In the genomic region with DNA sequence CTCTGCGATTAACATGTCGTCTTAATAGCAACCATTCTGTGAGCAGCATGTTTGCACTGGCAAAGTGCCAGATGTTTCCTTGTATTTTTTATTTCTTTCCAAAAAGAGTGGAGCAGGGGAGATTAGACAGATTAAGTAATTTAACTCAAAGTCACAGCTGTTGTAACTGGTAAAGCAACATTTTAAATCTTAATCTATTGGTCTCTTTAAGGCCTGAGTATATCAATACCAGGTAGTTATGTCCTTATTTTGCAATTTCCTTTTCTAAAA, we compare ENCODE assay signal across 25 cellular contexts. TPM values are rescaled to one million over a fixed set of nuclear protein-coding genes. Genes with fewer than 3 reads are reported as not detected.
DNase-seq lines count a peak whose midpoint lies in the region; ATAC-seq, FAIRE-seq and TF ChIP-seq lines count a peak whose summit lies in the region.
"Had no signal": no experiment of that assay in that cellular context is flagged by ENCODE, and none has a peak within 500 bp of the region (broad histone marks: within the 10 kb centered on the region; RNA-seq: fewer than 3 reads in every experiment).

No MANE protein-coding gene starts in this region.

- no peak overlapping the region for H2BK15ac ChIP-seq in IMR-90 (ENCODE audit: low read depth, low read length)

- H3K56ac ChIP-seq in IMR-90 (ENCODE audit: extremely low read depth, insufficient read depth, low read length), result no peak overlapping the region

- TF ChIP-seq RAD21 in IMR-90 (IDR thresholded peaks at IDR 0.05; ENCODE audit: low read length), result no peak
- TF ChIP-seq RAD21 in K562 (CRISPR knock-in tag; conservative IDR thresholded peaks at IDR 0.05 in 1 of 2, IDR thresholded peaks at IDR 0.05 in 1 of 2), result no peak

- FAIRE-seq in K562 (lab: Jason Lieb, UNC), result no peak
- FAIRE-seq: HTR-8/SVneo, RCC 7860 had no signal

- H4K91ac ChIP-seq in IMR-90 (ENCODE audit: insufficient read depth, low read depth, low read length), result no peak overlapping the region

- CTCF ChIA-PET in IMR-90 (lab: Yijun Ruan, JAX), result interaction anchor here (0.6 to 0.9 kb wide), 2 partner anchors 57 to 327 kb away, joined by 3 to 4 read pairs; a partner anchor contains a TSS
- CTCF ChIA-PET in K562 (lab: Yijun Ruan, JAX; ENCODE audit: low intra/inter-chr PET ratio), result no interaction called here

- no peak for ATAC-seq in IMR-90 (ENCODE audit: low read depth)
- no peak for ATAC-seq in K562
- no peak for ATAC-seq in HG02870 (IDR thresholded peaks at IDR 0.05; ENCODE audit: unreplicated experiment)
- ATAC-seq: activated T-cell treated with anti-CD3 and anti-CD28 coated beads, Interleukin-2, amount 50 U/mL, for 4 hours; stimulated activated naive CD8-positive, alpha-beta T cell treated with anti-CD3 and anti-CD28 coated beads, Interleukin-15, Interleukin-2, amounts not matched to agents 100 U/mL and 50 U/mL, for 24 hours had no signal

- no peaks in the 10 kb centered on the region for H3K27me3 Mint-ChIP-seq in type B pancreatic cell

- H2AK9ac ChIP-seq in IMR-90 (replicated peaks; ENCODE audit: low read depth, low read length, poor library complexity), result no peak overlapping the region

- H3K9me3 ChIP-seq in IMR-90 (ENCODE audit: control insufficient read depth, insufficient read depth, low read length) (no peaks in the 10 kb centered on the region), K562 (replicated peaks; ENCODE audit: control insufficient read depth, insufficient read depth, low read depth, low read length) (no peaks in the 10 kb centered on the region)
- H3K9me3 ChIP-seq: SJCRH30 had no signal

- H3K79me1 ChIP-seq in IMR-90 (ENCODE audit: low read depth in 1 of 2, low read length in 2 of 2), result no peaks in the 10 kb centered on the region

- TF ChIP-seq POLR2A in IMR-90 (IDR thresholded peaks at IDR 0.05; ENCODE audit: low read depth, low read length) (no peak), K562 (conservative IDR thresholded peaks at IDR 0.05) (no peak)

- H2BK20ac ChIP-seq in IMR-90 (ENCODE audit: low read depth, low read length), result no peak overlapping the region

- 0 out of 2 replicates have a peak overlapping the region, but pooled peaks have one; percentile 8 for H3K14ac ChIP-seq in IMR-90 (replicated peaks; ENCODE audit: low read depth, low read length)

- H4K5ac ChIP-seq in IMR-90 (ENCODE audit: low read depth, low read length), result no peak overlapping the region

- no peak overlapping the region for H3K9ac ChIP-seq in IMR-90 (ENCODE audit: low read depth, low read length)
- no peak overlapping the region for H3K9ac ChIP-seq in K562 (ENCODE audit: insufficient read depth in 1 of 2, low read depth in 2 of 2, low read length in 2 of 2)

- POLR2A ChIA-PET in IMR-90 (lab: Charles Lee; ENCODE audit: unreplicated experiment), result no interaction called here
- POLR2A ChIA-PET in K562 (lab: Yijun Ruan, JAX), result no interaction called here

- no CpG with 5 or more reads among the region's 2 CpGs for WGBS in IMR-90 (ENCODE audit: extremely low coverage in 2 of 2, insufficient read length in 1 of 2), 2 experiments
- WGBS in K562 (ENCODE audit: insufficient coverage, low coverage, missing lambda C conversion rate), result 22% methylated on average over 2 of the region's 2 CpGs

- H3K4ac ChIP-seq in IMR-90 (ENCODE audit: low read depth, low read length), result no peak overlapping the region

- H3K9me1 ChIP-seq in IMR-90 (ENCODE audit: insufficient read depth, low read length) (no peaks in the 10 kb centered on the region), K562 (ENCODE audit: control insufficient read depth, insufficient read depth, low read length) (no peaks in the 10 kb centered on the region)

- H2AFZ ChIP-seq in IMR-90 (replicated peaks; ENCODE audit: low read length, poor library complexity) (no peak overlapping the region), K562 (ENCODE audit: low read depth, low read length) (no peak overlapping the region)

- H3K4me2 ChIP-seq in IMR-90 (ENCODE audit: low read depth, low read length) (no peak overlapping the region), K562 (ENCODE audit: insufficient read depth, low read length) (no peak overlapping the region)

- H3K18ac ChIP-seq in IMR-90 (ENCODE audit: low read depth, low read length), result no peak overlapping the region

- TF ChIP-seq CTCF in IMR-90 (conservative IDR thresholded peaks at IDR 0.05; ENCODE audit: low read depth, low read length), result no peak
- TF ChIP-seq CTCF in K562 (IDR thresholded peaks at IDR 0.05 in 2 of 3, conservative IDR thresholded peaks at IDR 0.05 in 1 of 3; ENCODE audit: insufficient read depth in 2 of 3, low read depth in 1 of 3, low read length in 3 of 3), result no peak
- TF ChIP-seq CTCF in type B pancreatic cell (conservative IDR thresholded peaks at IDR 0.05), result no peak

- in situ Hi-C loops in IMR-90 (cut with MboI; ENCODE audit: low sequenced_read_pairs) (no loop called here), K562 (cut with MboI) (no loop called here)

- dilution Hi-C loops in IMR-90 (cut with HindIII; ENCODE audit: low sequenced_read_pairs, unreplicated experiment), result no loop called here

- H4K20me1 ChIP-seq in IMR-90 (ENCODE audit: insufficient read depth, low read length) (no peaks in the 10 kb centered on the region), K562 (replicated peaks; ENCODE audit: control insufficient read depth, insufficient read depth, low read length) (no peaks in the 10 kb centered on the region)

- DNase-seq in DMS153 (lab: John Stamatoyannopoulos, UW), result peak; percentile 36
- no peak for DNase-seq in IMR-90
- DNase-seq in NCI-H446 treated with DMSO at 0.1 percent for 48 hours (lab: John Stamatoyannopoulos, UW), result peak; percentile 19
- no peak for DNase-seq in K562 (ENCODE audit: extremely low read depth in 1 of 4, low spot score in 3 of 4)
- DNase-seq in HK-2 (ENCODE audit: unreplicated experiment), result no peak
- no peak for DNase-seq in type B pancreatic cell (ENCODE audit: extremely low spot score, unreplicated experiment)
- DNase-seq: activated CD4-positive, alpha-beta T cell treated with anti-CD3 and anti-CD28 coated beads for 48 hours; activated naive CD4-positive, alpha-beta T cell; activated T-cell treated with anti-CD3 and anti-CD28 coated beads, Interleukin-2, amount 50 U/mL, for 4 hours; CD4-positive, alpha-beta T cell; DMS79; effector CD8-positive, alpha-beta T cell; erythroblast; GF-D8; GOT3; Kasumi-1; MV-4-11; SJCRH30; stimulated activated CD4-positive, alpha-beta T cell treated with anti-CD3 and anti-CD28 coated beads, Interleukin-15, amount 100 ng/mL, for 24 hours; stimulated activated naive CD8-positive, alpha-beta T cell treated with anti-CD3 and anti-CD28 coated beads, Interleukin-15, Interleukin-2, amounts not matched to agents 100 U/mL and 50 U/mL, for 24 hours had no signal

- H3K27ac Mint-ChIP-seq in type B pancreatic cell, result no peak overlapping the region
- H3K27ac Mint-ChIP-seq: brain; CD4-positive, alpha-beta T cell; T-helper 1 cell treated with Interleukin-12 subunit alpha and Interleukin-12 subunit beta and Interleukin-4 antibody, amounts not matched to agents 30 μg/mL and 1 μg/mL, for 36 hours had no signal

- H2BK5ac ChIP-seq in IMR-90 (ENCODE audit: low read depth, low read length, poor library complexity, severe bottlenecking), result no peak overlapping the region

- intact Hi-C loops in IMR-90 (cut with micrococcal nuclease), result no loop called here
- intact Hi-C loops in K562 (cut with micrococcal nuclease), result no loop called here

- no peaks in the 10 kb centered on the region for H3K79me2 ChIP-seq in K562 (ENCODE audit: control insufficient read depth, insufficient read depth, low read length)

- H3K36me3 Mint-ChIP-seq in type B pancreatic cell, result no peaks in the 10 kb centered on the region
- H3K36me3 Mint-ChIP-seq: brain had no signal

- peaks cover 4% of the 10 kb centered on the region for H3K9me3 Mint-ChIP-seq in type B pancreatic cell
- H3K9me3 Mint-ChIP-seq: activated T-cell treated with anti-CD3 and anti-CD28 coated beads, Interleukin-2, amount 50 U/mL, for 4 hours; CD4-positive, alpha-beta T cell; T-helper 1 cell treated with Interleukin-12 subunit alpha and Interleukin-12 subunit beta and Interleukin-4 antibody, amounts not matched to agents 30 μg/mL and 1 μg/mL, for 36 hours had no signal

- H3K27ac ChIP-seq in IMR-90 (ENCODE audit: insufficient read depth, low read length) (no peak overlapping the region), K562 (ENCODE audit: extremely low read depth, low read depth, low read length) (no peak overlapping the region)
- H3K27ac ChIP-seq: SJCRH30 had no signal

- H3K4me1 Mint-ChIP-seq in type B pancreatic cell (ENCODE audit: unreplicated experiment), result peaks cover 11% of the 10 kb centered on the region

- H3K36me3 ChIP-seq in IMR-90 (ENCODE audit: control insufficient read depth, insufficient read depth, low read length) (no peaks in the 10 kb centered on the region), K562 (ENCODE audit: control insufficient read depth, insufficient read depth, low read length) (0 out of 3 replicates have a peak, but pooled peaks cover 2% of the 10 kb centered on the region)
- H3K36me3 ChIP-seq: SJCRH30 had no signal

- TF ChIP-seq EP300 in K562 (IDR thresholded peaks at IDR 0.05; ENCODE audit: low read length), result no peak

- H2BK120ac ChIP-seq in IMR-90 (ENCODE audit: low read depth, low read length), result no peak overlapping the region

- H3K27me3 ChIP-seq in IMR-90 (ENCODE audit: control insufficient read depth, insufficient read depth, low read length) (peaks cover 8% of the 10 kb centered on the region), K562 (ENCODE audit: control insufficient read depth in 2 of 2, insufficient read depth in 2 of 2, low read length in 2 of 2) (no peaks in the 10 kb centered on the region)
- H3K27me3 ChIP-seq: SJCRH30 had no signal

- H3K4me1 ChIP-seq in IMR-90 (ENCODE audit: control insufficient read depth, insufficient read depth, low read length) (no peaks in the 10 kb centered on the region), K562 (replicated peaks in 1 of 2; ENCODE audit: control insufficient read depth in 2 of 2, insufficient read depth in 2 of 2, low read length in 2 of 2) (no peaks in the 10 kb centered on the region)
- H3K4me1 ChIP-seq: SJCRH30 had no signal

- H2AK5ac ChIP-seq in IMR-90 (ENCODE audit: low read depth, low read length), result no peak overlapping the region

- H4K8ac ChIP-seq in IMR-90 (ENCODE audit: low read depth in 2 of 2, low read length in 2 of 2), result no peak overlapping the region

- H3K4me3 Mint-ChIP-seq in type B pancreatic cell, result no peak overlapping the region
- H3K4me3 Mint-ChIP-seq: activated T-cell treated with anti-CD3 and anti-CD28 coated beads, Interleukin-2, amount 50 U/mL, for 4 hours; brain; CD4-positive, alpha-beta T cell; T-helper 1 cell treated with Interleukin-12 subunit alpha and Interleukin-12 subunit beta and Interleukin-4 antibody, amounts not matched to agents 30 μg/mL and 1 μg/mL, for 36 hours had no signal

- H3K23ac ChIP-seq in IMR-90 (ENCODE audit: low read depth, low read length), result no peak overlapping the region

- H3K4me3 ChIP-seq in IMR-90 (ENCODE audit: insufficient read depth, low read depth, low read length) (no peak overlapping the region), K562 (no peak overlapping the region)
- H3K4me3 ChIP-seq: SJCRH30 had no signal

- BruUV-seq in IMR-90 (replicated peaks; lab: Mats Ljungman, UMichigan) (no TSS peak), K562 (replicated peaks; lab: Mats Ljungman, UMichigan) (no TSS peak)

RNA-seq across cellular contexts. Expression of a gene that starts 56.9 kb away (rescaled TPM):
- 22.4 and 48.0 TPM in 2 replicates for total RNA-seq in IMR-90 (2012; rRNA removed)
- polyA plus RNA-seq in IMR-90 (2012; rRNA removed), result 7.9 and 13.7 TPM in 2 replicates
- 2.2 TPM in 2 replicates for polyA plus RNA-seq in IMR-90 (2012; cell fraction: cytosol; rRNA removed)
- 1.4 and 4.4 TPM in 2 replicates for polyA plus RNA-seq in IMR-90 (2012; cell fraction: nucleus; rRNA removed; ENCODE audit: low replicate concordance)
- total RNA-seq in K562 (2011; cell fraction: chromatin; rRNA removed; ENCODE audit: low replicate concordance), result 106 and 313 TPM in 2 replicates
- total RNA-seq in K562 (2011; cell fraction: nucleolus; rRNA removed), result 71.9 and 88.4 TPM in 2 replicates
- 146 and 153 TPM in 2 replicates for total RNA-seq in K562 (2011; cell fraction: nucleoplasm; rRNA removed)
- total RNA-seq in K562 (2014; rRNA removed), result 96.3 and 118 TPM in 2 replicates
- 226 and 276 TPM in 2 replicates for total RNA-seq in K562 (2014; rRNA removed; fragmentation: Illumina TruSeq; extraction: Trizol)
- total RNA-seq in K562 (2015; rRNA removed; fragmentation: Illumina TruSeq; extraction: Trizol), result 118 and 129 TPM in 2 replicates
- 130 and 134 TPM in 2 replicates for total RNA-seq in K562 (2021)
- 170 and 244 TPM in 2 replicates for polyA plus RNA-seq in K562 (2011; rRNA removed)
- 44.4 and 98.4 TPM in 2 replicates for polyA plus RNA-seq in K562 (2011; cell fraction: cytosol; rRNA removed)
- 65.4 and 97.9 TPM in 2 replicates for polyA plus RNA-seq in K562 (2011; cell fraction: nucleus; rRNA removed)
- 85.7 and 127 TPM in 2 replicates for polyA plus RNA-seq in K562 (2012)
- polyA plus RNA-seq in K562 (2014; fragmentation: Illumina TruSeq; extraction: Trizol), result 172 and 178 TPM in 2 replicates
- 100 to 1,000 TPM; 553 to 688 TPM for polyA plus RNA-seq in K562 (2014; fragmentation: Nextera tagmentation; extraction: Ambion mirVana)
- polyA plus RNA-seq in K562 (2014; rRNA removed), result 143 and 153 TPM in 2 replicates
- 304 and 306 TPM in 2 replicates for polyA minus RNA-seq in K562 (2011; rRNA and poly(A)+ RNA removed)
- polyA minus RNA-seq in K562 (2011; cell fraction: cytosol; rRNA and poly(A)+ RNA removed), result 57.3 and 86.6 TPM in 2 replicates
- polyA minus RNA-seq in K562 (2011; cell fraction: nucleus; rRNA and poly(A)+ RNA removed), result 110 and 254 TPM in 2 replicates
- 25.0 and 25.5 TPM in 2 replicates for total RNA-seq in type B pancreatic cell (ENCODE audit: low replicate concordance)

Comparison
In these comparisons a context has a peak if more than half of its experiments do, and no peak if none do; other contexts are left out.
1. DNase-seq: peak in DMS153 (single experiment) and NCI-H446 treated with DMSO at 0.1 percent for 48 hours (single experiment); none in IMR-90 (single experiment), K562 (0 of 4), HK-2 (single experiment) and type B pancreatic cell (single experiment).